Comparison of ENCODE assay signal across 1 cellular context in the genomic region with DNA sequence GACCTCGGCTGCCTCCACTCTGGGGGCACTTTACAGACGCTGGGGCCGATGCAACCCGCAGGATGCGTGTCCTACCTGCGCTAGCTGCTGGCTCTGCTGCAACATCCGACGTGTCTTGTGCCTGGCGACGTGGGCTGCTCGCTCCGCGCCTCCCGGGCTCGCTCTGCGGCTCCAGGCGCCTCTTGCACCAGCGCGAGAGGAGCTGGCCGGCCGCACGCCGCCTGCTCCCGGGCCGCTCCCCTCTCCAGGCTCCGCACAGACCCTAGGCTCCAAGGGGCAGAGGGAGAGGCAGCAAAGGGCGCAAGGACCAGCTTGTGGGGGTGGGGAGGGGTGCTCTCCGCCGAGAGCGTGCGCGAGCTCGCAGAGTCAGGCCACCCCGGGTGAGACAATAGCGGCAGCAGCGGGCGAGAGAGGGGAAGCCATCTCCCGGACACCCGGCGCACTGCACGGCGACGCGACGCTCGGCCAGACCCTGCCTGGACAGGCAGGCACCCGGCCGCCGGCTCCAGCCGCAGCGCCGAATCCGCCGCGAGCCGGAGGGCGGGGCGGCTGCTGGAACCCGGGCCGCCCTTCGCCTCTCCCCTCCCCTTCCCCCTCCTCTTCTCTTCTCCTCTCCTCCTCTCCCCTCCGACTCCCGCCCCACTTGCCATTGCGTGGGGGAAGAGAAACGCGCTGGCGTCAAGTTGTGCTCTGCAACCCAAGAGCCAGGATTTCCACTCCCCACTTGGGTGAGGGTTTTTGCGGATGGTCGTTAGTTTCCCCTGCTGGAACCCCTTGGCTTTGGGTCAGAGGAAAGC.
TF ChIP-seq lines count a peak whose summit lies in the region.

A gene with protein sequence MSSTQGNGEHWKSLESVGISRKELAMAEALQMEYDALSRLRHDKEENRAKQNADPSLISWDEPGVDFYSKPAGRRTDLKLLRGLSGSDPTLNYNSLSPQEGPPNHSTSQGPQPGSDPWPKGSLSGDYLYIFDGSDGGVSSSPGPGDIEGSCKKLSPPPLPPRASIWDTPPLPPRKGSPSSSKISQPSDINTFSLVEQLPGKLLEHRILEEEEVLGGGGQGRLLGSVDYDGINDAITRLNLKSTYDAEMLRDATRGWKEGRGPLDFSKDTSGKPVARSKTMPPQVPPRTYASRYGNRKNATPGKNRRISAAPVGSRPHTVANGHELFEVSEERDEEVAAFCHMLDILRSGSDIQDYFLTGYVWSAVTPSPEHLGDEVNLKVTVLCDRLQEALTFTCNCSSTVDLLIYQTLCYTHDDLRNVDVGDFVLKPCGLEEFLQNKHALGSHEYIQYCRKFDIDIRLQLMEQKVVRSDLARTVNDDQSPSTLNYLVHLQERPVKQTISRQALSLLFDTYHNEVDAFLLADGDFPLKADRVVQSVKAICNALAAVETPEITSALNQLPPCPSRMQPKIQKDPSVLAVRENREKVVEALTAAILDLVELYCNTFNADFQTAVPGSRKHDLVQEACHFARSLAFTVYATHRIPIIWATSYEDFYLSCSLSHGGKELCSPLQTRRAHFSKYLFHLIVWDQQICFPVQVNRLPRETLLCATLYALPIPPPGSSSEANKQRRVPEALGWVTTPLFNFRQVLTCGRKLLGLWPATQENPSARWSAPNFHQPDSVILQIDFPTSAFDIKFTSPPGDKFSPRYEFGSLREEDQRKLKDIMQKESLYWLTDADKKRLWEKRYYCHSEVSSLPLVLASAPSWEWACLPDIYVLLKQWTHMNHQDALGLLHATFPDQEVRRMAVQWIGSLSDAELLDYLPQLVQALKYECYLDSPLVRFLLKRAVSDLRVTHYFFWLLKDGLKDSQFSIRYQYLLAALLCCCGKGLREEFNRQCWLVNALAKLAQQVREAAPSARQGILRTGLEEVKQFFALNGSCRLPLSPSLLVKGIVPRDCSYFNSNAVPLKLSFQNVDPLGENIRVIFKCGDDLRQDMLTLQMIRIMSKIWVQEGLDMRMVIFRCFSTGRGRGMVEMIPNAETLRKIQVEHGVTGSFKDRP (N-terminal part only) (minus strand): TSS at position 525 of the 797 bp plus-strand sequence. CDS start 25,003 bp downstream, outside the sequence.

TF ChIP-seq in K562, 482 proteins besides CTCF, POLR2A, EP300 and RAD21 (continued from another document and continues in another):
- TF ChIP-seq VEZF1 (CRISPR knock-in tag; IDR thresholded peaks at IDR 0.05) (peak; percentile 79), ZNF740 (CRISPR knock-in tag; IDR thresholded peaks at IDR 0.05) (peak; percentile 82), ZNF740 (tag; IDR thresholded peaks at IDR 0.05) (no peak), CHD1 (IDR thresholded peaks at IDR 0.05; ENCODE audit: low read length) (peak; percentile 86), ETV1 (tag; conservative IDR thresholded peaks at IDR 0.05; ENCODE audit: low read depth) (no peak), ZBTB34 (CRISPR knock-in tag; IDR thresholded peaks at IDR 0.05) (no peak), ZNF12 (CRISPR knock-in tag; IDR thresholded peaks at IDR 0.05) (0 out of 2 replicates have a peak, but pooled peaks have one; percentile 63), PTRF (tag; IDR thresholded peaks at IDR 0.05) (no peak), ARNT (IDR thresholded peaks at IDR 0.05) (no peak), FOXJ3 (CRISPR knock-in tag; IDR thresholded peaks at IDR 0.05) (no peak), IFI16 (CRISPR knock-in tag; IDR thresholded peaks at IDR 0.05) (no peak), ATF1 (CRISPR knock-in tag; IDR thresholded peaks at IDR 0.05) (0 out of 2 replicates have a peak, but pooled peaks have one; percentile 28), ATF1 (tag; IDR thresholded peaks at IDR 0.05) (peak; percentile 67), ZBTB8A (IDR thresholded peaks at IDR 0.05; ENCODE audit: partially characterized antibody) (no peak), LEF1 (IDR thresholded peaks at IDR 0.05) (no peak), RBM22 (IDR thresholded peaks at IDR 0.05; ENCODE audit: low read depth, low read length, poor library complexity, severe bottlenecking) (no peak), SIX5 (IDR thresholded peaks at IDR 0.05; ENCODE audit: borderline replicate concordance in 1 of 2, insufficient read depth in 1 of 2, low read depth in 1 of 2, low read length in 2 of 2) (no peak), ELF4 (CRISPR knock-in tag; IDR thresholded peaks at IDR 0.05) (0 out of 2 replicates have a peak, but pooled peaks have one; percentile 22), POLR3A (IDR thresholded peaks at IDR 0.05; ENCODE audit: borderline replicate concordance, extremely low read depth, insufficient read depth, insufficient read length) (no peak), ZNF830 (CRISPR knock-in tag; IDR thresholded peaks at IDR 0.05) (0 out of 2 replicates have a peak, but pooled peaks have one; percentile 79), FOXP1 (CRISPR knock-in tag; IDR thresholded peaks at IDR 0.05) (peak; percentile 75; the same call in 1 of the 2 replicates), MTA3 (IDR thresholded peaks at IDR 0.05; ENCODE audit: borderline replicate concordance) (peak; percentile 86; the same call in 1 of the 2 replicates), RCOR1 (IDR thresholded peaks at IDR 0.05; ENCODE audit: borderline replicate concordance in 1 of 2, low read depth in 2 of 2, low read length in 2 of 2) (peak in 1 of 2 experiments; percentile 34; a peak in 1 of 4 replicates), BMI1 (IDR thresholded peaks at IDR 0.05; ENCODE audit: low read length) (no peak), CBX2 (IDR thresholded peaks at IDR 0.05; ENCODE audit: insufficient read depth, low read length, poor library complexity, severe bottlenecking) (no peak), RBM25 (IDR thresholded peaks at IDR 0.05; ENCODE audit: low read depth, low read length, severe bottlenecking) (no peak)
- TF ChIP-seq, protein P1, sequence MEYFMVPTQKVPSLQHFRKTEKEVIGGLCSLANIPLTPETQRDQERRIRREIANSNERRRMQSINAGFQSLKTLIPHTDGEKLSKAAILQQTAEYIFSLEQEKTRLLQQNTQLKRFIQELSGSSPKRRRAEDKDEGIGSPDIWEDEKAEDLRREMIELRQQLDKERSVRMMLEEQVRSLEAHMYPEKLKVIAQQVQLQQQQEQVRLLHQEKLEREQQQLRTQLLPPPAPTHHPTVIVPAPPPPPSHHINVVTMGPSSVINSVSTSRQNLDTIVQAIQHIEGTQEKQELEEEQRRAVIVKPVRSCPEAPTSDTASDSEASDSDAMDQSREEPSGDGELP (CRISPR knock-in tag; IDR thresholded peaks at IDR 0.05; ENCODE audit: borderline replicate concordance) = peak; percentile 78; the same call in 1 of the 2 replicates
- TF ChIP-seq, protein P2, sequence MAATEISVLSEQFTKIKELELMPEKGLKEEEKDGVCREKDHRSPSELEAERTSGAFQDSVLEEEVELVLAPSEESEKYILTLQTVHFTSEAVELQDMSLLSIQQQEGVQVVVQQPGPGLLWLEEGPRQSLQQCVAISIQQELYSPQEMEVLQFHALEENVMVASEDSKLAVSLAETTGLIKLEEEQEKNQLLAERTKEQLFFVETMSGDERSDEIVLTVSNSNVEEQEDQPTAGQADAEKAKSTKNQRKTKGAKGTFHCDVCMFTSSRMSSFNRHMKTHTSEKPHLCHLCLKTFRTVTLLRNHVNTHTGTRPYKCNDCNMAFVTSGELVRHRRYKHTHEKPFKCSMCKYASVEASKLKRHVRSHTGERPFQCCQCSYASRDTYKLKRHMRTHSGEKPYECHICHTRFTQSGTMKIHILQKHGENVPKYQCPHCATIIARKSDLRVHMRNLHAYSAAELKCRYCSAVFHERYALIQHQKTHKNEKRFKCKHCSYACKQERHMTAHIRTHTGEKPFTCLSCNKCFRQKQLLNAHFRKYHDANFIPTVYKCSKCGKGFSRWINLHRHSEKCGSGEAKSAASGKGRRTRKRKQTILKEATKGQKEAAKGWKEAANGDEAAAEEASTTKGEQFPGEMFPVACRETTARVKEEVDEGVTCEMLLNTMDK (IDR thresholded peaks at IDR 0.05; ENCODE audit: borderline replicate concordance, insufficient read depth, low read depth, low read length, poor library complexity, severe bottlenecking) = peak; percentile 25
- TF ChIP-seq, protein P3, sequence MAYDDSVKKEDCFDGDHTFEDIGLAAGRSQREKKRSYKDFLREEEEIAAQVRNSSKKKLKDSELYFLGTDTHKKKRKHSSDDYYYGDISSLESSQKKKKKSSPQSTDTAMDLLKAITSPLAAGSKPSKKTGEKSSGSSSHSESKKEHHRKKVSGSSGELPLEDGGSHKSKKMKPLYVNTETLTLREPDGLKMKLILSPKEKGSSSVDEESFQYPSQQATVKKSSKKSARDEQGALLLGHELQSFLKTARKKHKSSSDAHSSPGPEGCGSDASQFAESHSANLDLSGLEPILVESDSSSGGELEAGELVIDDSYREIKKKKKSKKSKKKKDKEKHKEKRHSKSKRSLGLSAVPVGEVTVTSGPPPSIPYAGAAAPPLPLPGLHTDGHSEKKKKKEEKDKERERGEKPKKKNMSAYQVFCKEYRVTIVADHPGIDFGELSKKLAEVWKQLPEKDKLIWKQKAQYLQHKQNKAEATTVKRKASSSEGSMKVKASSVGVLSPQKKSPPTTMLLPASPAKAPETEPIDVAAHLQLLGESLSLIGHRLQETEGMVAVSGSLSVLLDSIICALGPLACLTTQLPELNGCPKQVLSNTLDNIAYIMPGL (CRISPR knock-in tag; IDR thresholded peaks at IDR 0.05) = peak; percentile 89; the same call in 1 of the 2 replicates
- TF ChIP-seq, protein P4, sequence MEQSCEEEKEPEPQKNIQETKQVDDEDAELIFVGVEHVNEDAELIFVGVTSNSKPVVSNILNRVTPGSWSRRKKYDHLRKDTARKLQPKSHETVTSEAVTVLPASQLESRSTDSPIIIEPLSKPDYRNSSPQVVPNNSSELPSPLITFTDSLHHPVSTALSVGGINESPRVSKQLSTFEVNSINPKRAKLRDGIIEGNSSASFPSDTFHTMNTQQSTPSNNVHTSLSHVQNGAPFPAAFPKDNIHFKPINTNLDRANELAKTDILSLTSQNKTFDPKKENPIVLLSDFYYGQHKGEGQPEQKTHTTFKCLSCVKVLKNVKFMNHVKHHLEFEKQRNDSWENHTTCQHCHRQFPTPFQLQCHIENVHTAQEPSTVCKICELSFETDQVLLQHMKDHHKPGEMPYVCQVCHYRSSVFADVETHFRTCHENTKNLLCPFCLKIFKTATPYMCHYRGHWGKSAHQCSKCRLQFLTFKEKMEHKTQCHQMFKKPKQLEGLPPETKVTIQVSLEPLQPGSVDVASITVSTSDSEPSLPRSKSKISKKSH (CRISPR knock-in tag; IDR thresholded peaks at IDR 0.05) = no peak
- TF ChIP-seq, protein P5, sequence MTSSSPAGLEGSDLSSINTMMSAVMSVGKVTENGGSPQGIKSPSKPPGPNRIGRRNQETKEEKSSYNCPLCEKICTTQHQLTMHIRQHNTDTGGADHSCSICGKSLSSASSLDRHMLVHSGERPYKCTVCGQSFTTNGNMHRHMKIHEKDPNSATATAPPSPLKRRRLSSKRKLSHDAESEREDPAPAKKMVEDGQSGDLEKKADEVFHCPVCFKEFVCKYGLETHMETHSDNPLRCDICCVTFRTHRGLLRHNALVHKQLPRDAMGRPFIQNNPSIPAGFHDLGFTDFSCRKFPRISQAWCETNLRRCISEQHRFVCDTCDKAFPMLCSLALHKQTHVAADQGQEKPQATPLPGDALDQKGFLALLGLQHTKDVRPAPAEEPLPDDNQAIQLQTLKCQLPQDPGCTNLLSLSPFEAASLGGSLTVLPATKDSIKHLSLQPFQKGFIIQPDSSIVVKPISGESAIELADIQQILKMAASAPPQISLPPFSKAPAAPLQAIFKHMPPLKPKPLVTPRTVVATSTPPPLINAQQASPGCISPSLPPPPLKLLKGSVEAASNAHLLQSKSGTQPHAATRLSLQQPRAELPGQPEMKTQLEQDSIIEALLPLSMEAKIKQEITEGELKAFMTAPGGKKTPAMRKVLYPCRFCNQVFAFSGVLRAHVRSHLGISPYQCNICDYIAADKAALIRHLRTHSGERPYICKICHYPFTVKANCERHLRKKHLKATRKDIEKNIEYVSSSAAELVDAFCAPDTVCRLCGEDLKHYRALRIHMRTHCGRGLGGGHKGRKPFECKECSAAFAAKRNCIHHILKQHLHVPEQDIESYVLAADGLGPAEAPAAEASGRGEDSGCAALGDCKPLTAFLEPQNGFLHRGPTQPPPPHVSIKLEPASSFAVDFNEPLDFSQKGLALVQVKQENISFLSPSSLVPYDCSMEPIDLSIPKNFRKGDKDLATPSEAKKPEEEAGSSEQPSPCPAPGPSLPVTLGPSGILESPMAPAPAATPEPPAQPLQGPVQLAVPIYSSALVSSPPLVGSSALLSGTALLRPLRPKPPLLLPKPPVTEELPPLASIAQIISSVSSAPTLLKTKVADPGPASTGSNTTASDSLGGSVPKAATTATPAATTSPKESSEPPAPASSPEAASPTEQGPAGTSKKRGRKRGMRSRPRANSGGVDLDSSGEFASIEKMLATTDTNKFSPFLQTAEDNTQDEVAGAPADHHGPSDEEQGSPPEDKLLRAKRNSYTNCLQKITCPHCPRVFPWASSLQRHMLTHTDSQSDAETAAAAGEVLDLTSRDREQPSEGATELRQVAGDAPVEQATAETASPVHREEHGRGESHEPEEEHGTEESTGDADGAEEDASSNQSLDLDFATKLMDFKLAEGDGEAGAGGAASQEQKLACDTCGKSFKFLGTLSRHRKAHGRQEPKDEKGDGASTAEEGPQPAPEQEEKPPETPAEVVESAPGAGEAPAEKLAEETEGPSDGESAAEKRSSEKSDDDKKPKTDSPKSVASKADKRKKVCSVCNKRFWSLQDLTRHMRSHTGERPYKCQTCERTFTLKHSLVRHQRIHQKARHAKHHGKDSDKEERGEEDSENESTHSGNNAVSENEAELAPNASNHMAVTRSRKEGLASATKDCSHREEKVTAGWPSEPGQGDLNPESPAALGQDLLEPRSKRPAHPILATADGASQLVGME (CRISPR knock-in tag; IDR thresholded peaks at IDR 0.05) = peak; percentile 49; the same call in 1 of the 2 replicates
